Comparison of ENCODE assay signal across 22 cellular contexts in the genomic region with DNA sequence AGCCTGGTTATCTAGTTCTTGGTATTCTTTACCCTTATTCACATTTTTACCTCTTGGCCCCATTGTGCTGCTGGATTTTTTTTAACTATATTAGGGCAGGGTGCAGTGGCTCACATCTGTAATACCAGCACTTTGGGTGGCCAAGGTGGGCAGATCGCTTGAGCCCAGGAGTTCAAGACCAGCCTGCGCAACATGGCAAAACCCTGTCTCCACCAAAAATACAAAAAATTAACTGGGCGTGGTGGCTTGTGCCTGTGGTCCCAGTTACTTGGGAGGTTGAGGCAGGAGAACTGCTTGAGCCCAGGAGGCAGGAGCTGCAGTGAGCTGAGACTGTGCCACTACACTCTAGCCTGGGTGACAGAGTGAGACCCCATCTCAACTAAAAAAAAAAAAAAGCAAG. TPM values are rescaled to one million over a fixed set of nuclear protein-coding genes. Genes with fewer than 3 reads are reported as not detected.
A peak's percentile ranks its signal among the peaks of the same experiment; 100 is the strongest.
DNase-seq lines count a peak whose midpoint lies in the region; ATAC-seq and TF ChIP-seq lines count a peak whose summit lies in the region.
"Had no signal": no experiment of that assay in that cellular context is flagged by ENCODE, and none has a peak within 500 bp of the region (broad histone marks: within the 10 kb centered on the region; RNA-seq: fewer than 3 reads in every experiment).

No MANE protein-coding gene starts in this region.

- peaks cover 63% of the 10 kb centered on the region for H3K4me1 ChIP-seq in OCI-LY7 (ENCODE audit: insufficient read depth, low read length, poor library complexity, severe bottlenecking)

- intact Hi-C loops in activated naive CD4-positive, alpha-beta T cell treated with anti-CD3 and anti-CD28 coated beads for 36 hours (cut with micrococcal nuclease): loop anchor here (5.0 kb wide), 2 partner anchors 354 to 734 kb away; no protein-coding TSS in a partner anchor
- intact Hi-C loops in OCI-LY7 (cut with micrococcal nuclease; ENCODE audit: unreplicated experiment): no loop called here
- intact Hi-C loops in activated T-helper 2 cell treated with anti-CD3 and anti-CD28 coated beads, Interferon-gamma antibody, Interleukin-2, Interleukin-4, amounts not matched to agents 10 μg/mL and 5 μg/mL and 100 μg/mL, durations not matched to agents 14 hours and 24 hours and 36 hours (cut with micrococcal nuclease): loop anchor here (2.0 kb wide), 1 partner anchor 61 kb away; no protein-coding TSS in a partner anchor

- no peaks in the 10 kb centered on the region for H3K9me2 ChIP-seq in OCI-LY7 (ENCODE audit: insufficient read depth, low read length)

- peaks cover 11% of the 10 kb centered on the region; the same call in 1 of the 2 replicates for H3K36me3 ChIP-seq in OCI-LY7 (ENCODE audit: insufficient read depth, low read length)
- H3K36me3 ChIP-seq: SJCRH30, thoracic aorta had no signal

- H3K4me1 Mint-ChIP-seq in activated naive CD4-positive, alpha-beta T cell treated with anti-CD3 and anti-CD28 coated beads for 36 hours (ENCODE audit: low read depth): peaks cover 66% of the 10 kb centered on the region
- peaks cover 55% of the 10 kb centered on the region for H3K4me1 Mint-ChIP-seq in activated T-helper 2 cell treated with anti-CD3 and anti-CD28 coated beads, Interferon-gamma antibody, Interleukin-2, Interleukin-4, amounts not matched to agents 10 μg/mL and 5 μg/mL and 100 μg/mL, durations not matched to agents 14 hours and 24 hours and 36 hours (ENCODE audit: low read depth)

- POLR2A ChIA-PET in OCI-LY7 (lab: Charles Lee): no interaction called here

- no peak overlapping the region for H2AFZ ChIP-seq in OCI-LY7 (ENCODE audit: low read length)
- H2AFZ ChIP-seq: PC-9 had no signal

- H3K27ac Mint-ChIP-seq in activated naive CD4-positive, alpha-beta T cell treated with anti-CD3 and anti-CD28 coated beads for 36 hours: peak overlapping the region; percentile 97
- peak overlapping the region; percentile 82 for H3K27ac Mint-ChIP-seq in activated T-helper 2 cell treated with anti-CD3 and anti-CD28 coated beads, Interferon-gamma antibody, Interleukin-2, Interleukin-4, amounts not matched to agents 10 μg/mL and 5 μg/mL and 100 μg/mL, durations not matched to agents 14 hours and 24 hours and 36 hours

- H3K36me3 Mint-ChIP-seq in activated naive CD4-positive, alpha-beta T cell treated with anti-CD3 and anti-CD28 coated beads for 36 hours (ENCODE audit: low read depth): peaks cover 29% of the 10 kb centered on the region
- peaks cover 7% of the 10 kb centered on the region for H3K36me3 Mint-ChIP-seq in activated T-helper 2 cell treated with anti-CD3 and anti-CD28 coated beads, Interferon-gamma antibody, Interleukin-2, Interleukin-4, amounts not matched to agents 10 μg/mL and 5 μg/mL and 100 μg/mL, durations not matched to agents 14 hours and 24 hours and 36 hours (ENCODE audit: low read depth)

- peaks cover 37% of the 10 kb centered on the region; the same call in 1 of the 2 replicates for H3K79me2 ChIP-seq in OCI-LY7 (ENCODE audit: insufficient read depth, low read depth, low read length)

- no TSS peak for BruUV-seq in OCI-LY7 (replicated peaks; lab: Mats Ljungman, UMichigan)

- H3K4me3 ChIP-seq in OCI-LY7 (ENCODE audit: low read depth, low read length, poor library complexity, severe bottlenecking): no peak overlapping the region
- H3K4me3 ChIP-seq: esophagus muscularis mucosa, PC-9, SJCRH30, smooth muscle cell, thoracic aorta had no signal

- H3K4me3 Mint-ChIP-seq in activated naive CD4-positive, alpha-beta T cell treated with anti-CD3 and anti-CD28 coated beads for 36 hours: peak overlapping the region; percentile 83
- H3K4me3 Mint-ChIP-seq in activated T-helper 2 cell treated with anti-CD3 and anti-CD28 coated beads, Interferon-gamma antibody, Interleukin-2, Interleukin-4, amounts not matched to agents 10 μg/mL and 5 μg/mL and 100 μg/mL, durations not matched to agents 14 hours and 24 hours and 36 hours (ENCODE audit: low read depth): peak overlapping the region; percentile 47

- H3K27me3 Mint-ChIP-seq in activated naive CD4-positive, alpha-beta T cell treated with anti-CD3 and anti-CD28 coated beads for 36 hours (ENCODE audit: low read depth): no peaks in the 10 kb centered on the region
- H3K27me3 Mint-ChIP-seq in activated T-helper 2 cell treated with anti-CD3 and anti-CD28 coated beads, Interferon-gamma antibody, Interleukin-2, Interleukin-4, amounts not matched to agents 10 μg/mL and 5 μg/mL and 100 μg/mL, durations not matched to agents 14 hours and 24 hours and 36 hours (ENCODE audit: low read depth): no peaks in the 10 kb centered on the region

- no peaks in the 10 kb centered on the region for H3K9me3 Mint-ChIP-seq in activated naive CD4-positive, alpha-beta T cell treated with anti-CD3 and anti-CD28 coated beads for 36 hours
- H3K9me3 Mint-ChIP-seq in activated T-helper 2 cell treated with anti-CD3 and anti-CD28 coated beads, Interferon-gamma antibody, Interleukin-2, Interleukin-4, amounts not matched to agents 10 μg/mL and 5 μg/mL and 100 μg/mL, durations not matched to agents 14 hours and 24 hours and 36 hours: no peaks in the 10 kb centered on the region

- CTCF ChIA-PET in activated naive CD4-positive, alpha-beta T cell treated with anti-CD3 and anti-CD28 coated beads for 36 hours (lab: Charles Lee): interaction anchor here (13.0 to 13.3 kb wide), 2 partner anchors 100 to 253 kb away, joined by 143 to 296 read pairs; partner anchors contain the start of genes CCND3, PRICKLE4 and TOMM6
- CTCF ChIA-PET in OCI-LY7 (lab: Charles Lee; ENCODE audit: unreplicated experiment): no interaction called here

- ATAC-seq in HG03457 (IDR thresholded peaks at IDR 0.05; ENCODE audit: unreplicated experiment): no peak
- ATAC-seq: left colon had no signal

- peak overlapping the region; percentile 24 for H3K4me2 ChIP-seq in OCI-LY7 (ENCODE audit: low read length)
- H3K4me2 ChIP-seq: PC-9, smooth muscle cell had no signal

- no peaks in the 10 kb centered on the region for H4K20me1 ChIP-seq in OCI-LY7 (ENCODE audit: insufficient read depth, low read length)

- peak; percentile 13 for DNase-seq in activated naive CD4-positive, alpha-beta T cell treated with anti-CD3 and anti-CD28 coated beads for 36 hours
- DNase-seq in activated naive CD4-positive, alpha-beta T cell treated with Interleukin-2 at 50 U/mL for 16 hours: no peak
- DNase-seq in OCI-LY7 (ENCODE audit: low spot score) (no peak), foreskin melanocyte (no peak)
- no peak for DNase-seq in activated T-helper 2 cell treated with anti-CD3 and anti-CD28 coated beads, Interferon-gamma antibody, Interleukin-2, Interleukin-4, amounts not matched to agents 10 μg/mL and 5 μg/mL and 100 μg/mL, durations not matched to agents 14 hours and 24 hours and 36 hours (ENCODE audit: low spot score)
- peak; percentile 24 for DNase-seq in stimulated activated CD8-positive, alpha-beta memory T cell treated with anti-CD3 and anti-CD28 coated beads, Interleukin-4, amount 100 ng/mL, for 48 hours
- no peak for DNase-seq in NK-92 treated with Interleukin-12 subunit alpha and Interleukin-12 subunit beta, amount 100 ng/mL, for 24 hours (lab: John Stamatoyannopoulos, UW)
- DNase-seq: ACHN; aorta; left colon; midbrain; NCI-H1417 treated with DMSO at 0.1 percent for 48 hours; NCI-H2171 treated with DMSO at 0.1 percent for 48 hours; NCI-H69; PC-9; SJCRH30; stimulated activated CD4-positive, alpha-beta T cell treated with anti-CD3 and anti-CD28 coated beads, Interleukin-4, amount 100 ng/mL, for 24 hours; T-helper 9 cell had no signal

- TF ChIP-seq CTCF in OCI-LY7 (conservative IDR thresholded peaks at IDR 0.05; ENCODE audit: low read length): no peak

- peak overlapping the region; percentile 84 for H3K27ac ChIP-seq in OCI-LY7 (ENCODE audit: low read depth, low read length, poor library complexity, severe bottlenecking)
- H3K27ac ChIP-seq: esophagus muscularis mucosa, PC-9, SJCRH30, thoracic aorta had no signal

- no peaks in the 10 kb centered on the region for H3K9me3 ChIP-seq in OCI-LY7 (ENCODE audit: low read length)
- H3K9me3 ChIP-seq: esophagus muscularis mucosa, SJCRH30, thoracic aorta had no signal

RNA-seq across cellular contexts. Expression of gene TAF8, which starts 12.2 kb away (rescaled TPM):
- total RNA-seq in activated naive CD4-positive, alpha-beta T cell treated with anti-CD3 and anti-CD28 coated beads for 36 hours: 10 to 100 TPM; 67.3 to 68.5 TPM
- 33.2 and 35.1 TPM in 2 replicates for total RNA-seq in OCI-LY7 (2014; rRNA removed; shearing (Covaris generic))
- total RNA-seq in OCI-LY7 (2022): 47.8 and 56.0 TPM in 2 replicates
- 38.8 and 41.9 TPM in 2 replicates for total RNA-seq in activated T-helper 2 cell treated with anti-CD3 and anti-CD28 coated beads, Interferon-gamma antibody, Interleukin-2, Interleukin-4, amounts not matched to agents 10 μg/mL and 5 μg/mL and 100 μg/mL, durations not matched to agents 14 hours and 24 hours and 36 hours

Comparison
In these comparisons a context has a peak if more than half of its experiments do, and no peak if none do; other contexts are left out.
1. DNase-seq: peak in activated naive CD4-positive, alpha-beta T cell treated with anti-CD3 and anti-CD28 coated beads for 36 hours (single experiment) and stimulated activated CD8-positive, alpha-beta memory T cell treated with anti-CD3 and anti-CD28 coated beads, Interleukin-4, amount 100 ng/mL, for 48 hours (single experiment); none in activated naive CD4-positive, alpha-beta T cell treated with Interleukin-2 at 50 U/mL for 16 hours (single experiment), OCI-LY7 (single experiment), activated T-helper 2 cell treated with anti-CD3 and anti-CD28 coated beads, Interferon-gamma antibody, Interleukin-2, Interleukin-4, amounts not matched to agents 10 μg/mL and 5 μg/mL and 100 μg/mL, durations not matched to agents 14 hours and 24 hours and 36 hours (single experiment), NK-92 treated with Interleukin-12 subunit alpha and Interleukin-12 subunit beta, amount 100 ng/mL, for 24 hours (single experiment) and foreskin melanocyte (single experiment).